ENCODE assay signal across 14 cellular contexts in the genomic region with DNA sequence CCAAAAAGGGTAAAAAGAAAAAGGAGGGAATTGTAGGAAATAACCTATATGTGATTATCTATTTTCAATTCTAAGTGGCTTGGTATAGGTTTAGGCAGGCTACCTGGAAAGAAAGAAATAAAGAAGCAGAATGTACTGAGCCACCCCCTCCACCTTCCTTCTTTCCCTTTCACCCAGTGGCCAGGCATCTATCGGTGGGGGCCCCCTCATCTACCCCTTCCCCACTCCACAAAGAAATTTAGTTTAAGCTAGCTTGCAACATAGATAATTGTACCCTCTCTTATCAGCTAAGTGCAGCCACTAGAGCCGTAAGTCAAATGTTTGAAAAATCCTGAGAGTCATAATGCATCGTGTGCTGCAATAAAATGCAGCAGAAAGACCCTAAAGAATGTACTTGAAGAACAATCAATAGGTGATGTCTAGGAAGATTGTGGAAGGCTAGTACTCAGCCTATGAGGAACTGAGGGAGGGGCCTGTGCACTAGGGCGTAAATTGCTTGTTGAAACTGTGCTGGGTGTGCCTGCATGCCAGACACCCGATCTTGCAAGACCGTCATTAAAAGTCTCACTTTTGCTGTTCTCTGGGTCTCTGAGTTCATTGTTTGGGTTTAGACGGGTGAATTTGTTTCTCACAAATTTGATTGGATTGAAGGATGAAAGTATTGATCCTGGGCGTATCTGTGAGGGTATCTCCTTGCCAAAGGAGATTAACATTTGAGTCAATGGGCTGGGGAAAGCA. TPM values are rescaled to one million over a fixed set of nuclear protein-coding genes. Genes with fewer than 3 reads are reported as not detected.
DNase-seq lines count a peak whose midpoint lies in the region; ATAC-seq, FAIRE-seq and TF ChIP-seq lines count a peak whose summit lies in the region.
"Not testable (repeated sequence)": the region's sequence is repeated elsewhere in the genome, so short reads cannot be mapped to it uniquely, and the experiment has no call there.
"Had no signal": no experiment of that assay in that cellular context is flagged by ENCODE, and none has a peak within 500 bp of the region (broad histone marks: within the 10 kb centered on the region; RNA-seq: fewer than 3 reads in every experiment).

No MANE protein-coding gene starts in this region.

- H3K27ac ChIP-seq in CD4-positive, alpha-beta T cell (ENCODE audit: low read depth, low read length); GM12878 (ENCODE audit: control insufficient read depth, insufficient read depth): not testable (repeated sequence)

- not testable (repeated sequence) for H3K4me3 ChIP-seq in GM12878, mucosa of descending colon

- H3K4me1 Mint-ChIP-seq in CD4-positive, alpha-beta T cell (ENCODE audit: low read depth); T-helper 2 cell treated with Interferon-gamma antibody and Interleukin-4, amounts not matched to agents 5 μg/mL and 100 μg/mL, for 36 hours (ENCODE audit: low read depth); stimulated activated memory B cell treated with anti-CD40 and anti-IgM and Interleukin-4, amounts not matched to agents 10 μg/mL and 1 μg/mL and 100 μg/mL, for 72 hours: not testable (repeated sequence)
- peaks cover 12% of the 10 kb centered on the region for H3K4me1 Mint-ChIP-seq in activated T-cell treated with anti-CD3 and anti-CD28 coated beads, Interleukin-2, amount 50 U/mL, for 24 hours (ENCODE audit: low read depth)

- H3K27ac Mint-ChIP-seq in CD4-positive, alpha-beta T cell: peak overlapping the region; percentile 91
- peak overlapping the region; percentile 70 for H3K27ac Mint-ChIP-seq in T-helper 2 cell treated with Interferon-gamma antibody and Interleukin-4, amounts not matched to agents 5 μg/mL and 100 μg/mL, for 36 hours
- H3K27ac Mint-ChIP-seq in activated T-cell treated with anti-CD3 and anti-CD28 coated beads, Interleukin-2, amount 50 U/mL, for 24 hours: peak overlapping the region; percentile 74
- peak overlapping the region; percentile 55 for H3K27ac Mint-ChIP-seq in stimulated activated memory B cell treated with anti-CD40 and anti-IgM and Interleukin-4, amounts not matched to agents 10 μg/mL and 1 μg/mL and 100 μg/mL, for 72 hours

- H3K27me3 Mint-ChIP-seq in CD4-positive, alpha-beta T cell; T-helper 2 cell treated with Interferon-gamma antibody and Interleukin-4, amounts not matched to agents 5 μg/mL and 100 μg/mL, for 36 hours (ENCODE audit: low read depth); activated T-cell treated with anti-CD3 and anti-CD28 coated beads, Interleukin-2, amount 50 U/mL, for 24 hours; stimulated activated memory B cell treated with anti-CD40 and anti-IgM and Interleukin-4, amounts not matched to agents 10 μg/mL and 1 μg/mL and 100 μg/mL, for 72 hours: not testable (repeated sequence)

- WGBS in GM12878 (ENCODE audit: insufficient coverage, insufficient replicate concordance, low lambda C conversion rate, missing lambda C conversion rate): 45% methylated on average over 6 of the region's 8 CpGs

- H3K36me3 ChIP-seq in GM12878 (ENCODE audit: control insufficient read depth in 2 of 2, insufficient read depth in 2 of 2, low read length in 1 of 2); mucosa of descending colon (ENCODE audit: low read depth): not testable (repeated sequence)

- H2AFZ ChIP-seq in GM12878 (ENCODE audit: control insufficient read depth, low read depth, low read length): not testable (repeated sequence)

- H3K4me2 ChIP-seq in GM12878 (ENCODE audit: control insufficient read depth, insufficient read depth): not testable (repeated sequence)

- peak in 6 of 10 experiments; percentile 1 to 50 (median 29) for DNase-seq in CD4-positive, alpha-beta T cell
- DNase-seq in T-helper 2 cell treated with Interferon-gamma antibody and Interleukin-4, amounts not matched to agents 5 μg/mL and 100 μg/mL, for 36 hours (ENCODE audit: low spot score); activated T-cell treated with anti-CD3 and anti-CD28 coated beads, Interleukin-2, amount 50 U/mL, for 24 hours; GM12878 (ENCODE audit: low read depth, low spot score): not testable (repeated sequence)
- DNase-seq in glomerular visceral epithelial cell (ENCODE audit: extremely low spot score) (peak; percentile 9), mucosa of descending colon (peak; percentile 37 to 58 (median 40))

- RAD21 ChIA-PET in GM12878 (lab: Charles Lee; ENCODE audit: unreplicated experiment): not testable (repeated sequence)

- not testable (repeated sequence) for H4K20me1 ChIP-seq in GM12878 (ENCODE audit: control insufficient read depth, insufficient read depth)

- H3K9me3 ChIP-seq in CD4-positive, alpha-beta T cell (ENCODE audit: control insufficient read depth, low read length); GM12878 (replicated peaks; ENCODE audit: control insufficient read depth, insufficient read depth, low read length); mucosa of descending colon: not testable (repeated sequence)

- CTCF ChIA-PET in CD4-positive, alpha-beta T cell (lab: Charles Lee); GM12878 (lab: Yijun Ruan, JAX): not testable (repeated sequence)

- BruUV-seq in GM12878 (replicated peaks; lab: Mats Ljungman, UMichigan): not testable (repeated sequence)

- not testable (repeated sequence) for TF ChIP-seq EP300 in Ishikawa (IDR thresholded peaks at IDR 0.05; ENCODE audit: borderline replicate concordance); GM12878 (IDR thresholded peaks at IDR 0.05; ENCODE audit: borderline replicate concordance in 1 of 2, control insufficient read depth in 1 of 2, low read depth in 2 of 2, low read length in 2 of 2)

- H3K9ac ChIP-seq in GM12878 (ENCODE audit: control insufficient read depth, insufficient read depth, low read length): not testable (repeated sequence)

- H3K9me3 Mint-ChIP-seq in CD4-positive, alpha-beta T cell; T-helper 2 cell treated with Interferon-gamma antibody and Interleukin-4, amounts not matched to agents 5 μg/mL and 100 μg/mL, for 36 hours; activated T-cell treated with anti-CD3 and anti-CD28 coated beads, Interleukin-2, amount 50 U/mL, for 24 hours; stimulated activated memory B cell treated with anti-CD40 and anti-IgM and Interleukin-4, amounts not matched to agents 10 μg/mL and 1 μg/mL and 100 μg/mL, for 72 hours: not testable (repeated sequence)

- H3K27me3 ChIP-seq in CD4-positive, alpha-beta T cell (ENCODE audit: control insufficient read depth, insufficient read depth, low read length); GM12878 (replicated peaks in 1 of 2; ENCODE audit: control insufficient read depth in 2 of 2, insufficient read depth in 2 of 2, low read length in 1 of 2): not testable (repeated sequence)

- TF ChIP-seq CTCF in CD4-positive, alpha-beta T cell (IDR thresholded peaks at IDR 0.05); GM12878 (IDR thresholded peaks at IDR 0.05 in 2 of 3, conservative IDR thresholded peaks at IDR 0.05 in 1 of 3; ENCODE audit: control insufficient read depth in 2 of 3, extremely low read depth in 1 of 3, insufficient read depth in 1 of 3, low read depth in 3 of 3, low read length in 3 of 3); mucosa of descending colon (IDR thresholded peaks at IDR 0.05): not testable (repeated sequence)

- H3K36me3 Mint-ChIP-seq in CD4-positive, alpha-beta T cell (ENCODE audit: low read depth); T-helper 2 cell treated with Interferon-gamma antibody and Interleukin-4, amounts not matched to agents 5 μg/mL and 100 μg/mL, for 36 hours (ENCODE audit: low read depth); activated T-cell treated with anti-CD3 and anti-CD28 coated beads, Interleukin-2, amount 50 U/mL, for 24 hours (ENCODE audit: low read depth); stimulated activated memory B cell treated with anti-CD40 and anti-IgM and Interleukin-4, amounts not matched to agents 10 μg/mL and 1 μg/mL and 100 μg/mL, for 72 hours: not testable (repeated sequence)

- not testable (repeated sequence) for FAIRE-seq in GM12878 (lab: Jason Lieb, UNC)

- POLR2A ChIA-PET in CD4-positive, alpha-beta T cell (lab: Charles Lee); GM12878 (lab: Charles Lee): not testable (repeated sequence)

- H3K4me3 Mint-ChIP-seq in CD4-positive, alpha-beta T cell: peak overlapping the region; percentile 74
- peak overlapping the region; percentile 45 for H3K4me3 Mint-ChIP-seq in T-helper 2 cell treated with Interferon-gamma antibody and Interleukin-4, amounts not matched to agents 5 μg/mL and 100 μg/mL, for 36 hours
- H3K4me3 Mint-ChIP-seq in activated T-cell treated with anti-CD3 and anti-CD28 coated beads, Interleukin-2, amount 50 U/mL, for 24 hours: peak overlapping the region; percentile 8
- not testable (repeated sequence) for H3K4me3 Mint-ChIP-seq in stimulated activated memory B cell treated with anti-CD40 and anti-IgM and Interleukin-4, amounts not matched to agents 10 μg/mL and 1 μg/mL and 100 μg/mL, for 72 hours

- SMC1A ChIA-PET in GM12878 (lab: Charles Lee; ENCODE audit: uncharacterized antibody, unreplicated experiment): not testable (repeated sequence)

- not testable (repeated sequence) for H3K79me2 ChIP-seq in GM12878 (ENCODE audit: control insufficient read depth, insufficient read depth, low read length)

- intact Hi-C loops in CD4-positive, alpha-beta T cell (cut with DNase I, micrococcal nuclease); GM12878 (cut with micrococcal nuclease; ENCODE audit: unreplicated experiment); mucosa of descending colon (cut with DNase I, micrococcal nuclease): not testable (repeated sequence)

- not testable (repeated sequence) for TF ChIP-seq POLR2A in GM12878 (IDR thresholded peaks at IDR 0.05; ENCODE audit: low read depth, low read length)

- TF ChIP-seq RAD21 in Ishikawa (IDR thresholded peaks at IDR 0.05; ENCODE audit: low read depth); GM12878 (IDR thresholded peaks at IDR 0.05; ENCODE audit: insufficient read depth, low read depth, low read length): not testable (repeated sequence)

- in situ Hi-C loops in GM12878 (cut with MboI): not testable (repeated sequence)

- peak; percentile 58 for ATAC-seq in CD4-positive, alpha-beta T cell (ENCODE audit: poor library complexity)
- ATAC-seq in GM12878 (peak; percentile 52), mucosa of descending colon (peak; percentile 69)
- ATAC-seq in stimulated activated memory B cell treated with anti-CD40 and anti-IgM and Interleukin-4, amounts not matched to agents 10 μg/mL and 1 μg/mL and 100 μg/mL, for 72 hours: not testable (repeated sequence)

- not testable (repeated sequence) for H3K4me1 ChIP-seq in GM12878 (ENCODE audit: control insufficient read depth, insufficient read depth, low read length); mucosa of descending colon (ENCODE audit: low read depth)

RNA-seq across cellular contexts. Expression of a gene that starts 52.9 kb away (rescaled TPM):
- total RNA-seq in CD4-positive, alpha-beta T cell: not detected
- not detected in 2 replicates for total RNA-seq in GM12878 (2013; cell fraction: nucleolus; rRNA removed)
- total RNA-seq in GM12878 (2014; rRNA removed) (not detected in 2 replicates), GM12878 (2014; rRNA removed; fragmentation: Illumina TruSeq; extraction: Trizol) (not detected in 2 replicates), GM12878 (2021) (not detected in 2 replicates), mucosa of descending colon (not detected)
- not detected for polyA plus RNA-seq in GM12878 (2011; ENCODE audit: low read depth)
- polyA plus RNA-seq in GM12878 (2011; rRNA removed) (not detected in 2 replicates), GM12878 (2014; fragmentation: Illumina TruSeq; extraction: Trizol) (not detected in 2 replicates), GM12878 (2014; fragmentation: Nextera tagmentation; extraction: Ambion mirVana) (not detected), GM12878 (2014; rRNA removed) (not detected in 2 replicates), GM12878 (2016; fragmentation: Nextera tagmentation; extraction: Ambion mirVana) (not detected)
- polyA plus RNA-seq in GM12878 (2011; cell fraction: cytosol; rRNA removed): not detected in 2 replicates
- not detected in 2 replicates for polyA plus RNA-seq in GM12878 (2011; cell fraction: nucleus; rRNA removed)
- polyA plus RNA-seq in GM12878 (2012): not detected in 2 replicates
- polyA minus RNA-seq in GM12878 (2011; rRNA and poly(A)+ RNA removed): not detected in 2 replicates
- not detected in 2 replicates for polyA minus RNA-seq in GM12878 (2011; cell fraction: cytosol; rRNA and poly(A)+ RNA removed)
- polyA minus RNA-seq in GM12878 (2011; cell fraction: nucleus; rRNA and poly(A)+ RNA removed): not detected in 2 replicates
- total RNA-seq: dermis blood vessel endothelial cell, gastrocnemius medialis, left cardiac atrium, pulmonary artery endothelial cell, vagina had no signal
- polyA plus RNA-seq: BJ had no signal
